Comparison of ENCODE assay signal across 1 cellular context in genomic region chr2:48779019-48779418, GRCh38.
TF ChIP-seq lines count a peak whose summit lies in the region.

No MANE protein-coding gene starts in this region.

TF ChIP-seq in GM23338, 12 proteins besides CTCF, POLR2A, EP300 and RAD21 (continued from another document):
- TF ChIP-seq ZNF462 (CRISPR knock-in tag; IDR thresholded peaks at IDR 0.05) (no peak), ETS1 (IDR thresholded peaks at IDR 0.05) (no peak), ZNF114 (CRISPR knock-in tag; IDR thresholded peaks at IDR 0.05) (no peak), POLR2AphosphoS5 (IDR thresholded peaks at IDR 0.05; ENCODE audit: low read depth) (no peak), NANOG (IDR thresholded peaks at IDR 0.05; ENCODE audit: borderline replicate concordance) (no peak)
